14 cellular contexts compared by ENCODE assay signal in the genomic region with DNA sequence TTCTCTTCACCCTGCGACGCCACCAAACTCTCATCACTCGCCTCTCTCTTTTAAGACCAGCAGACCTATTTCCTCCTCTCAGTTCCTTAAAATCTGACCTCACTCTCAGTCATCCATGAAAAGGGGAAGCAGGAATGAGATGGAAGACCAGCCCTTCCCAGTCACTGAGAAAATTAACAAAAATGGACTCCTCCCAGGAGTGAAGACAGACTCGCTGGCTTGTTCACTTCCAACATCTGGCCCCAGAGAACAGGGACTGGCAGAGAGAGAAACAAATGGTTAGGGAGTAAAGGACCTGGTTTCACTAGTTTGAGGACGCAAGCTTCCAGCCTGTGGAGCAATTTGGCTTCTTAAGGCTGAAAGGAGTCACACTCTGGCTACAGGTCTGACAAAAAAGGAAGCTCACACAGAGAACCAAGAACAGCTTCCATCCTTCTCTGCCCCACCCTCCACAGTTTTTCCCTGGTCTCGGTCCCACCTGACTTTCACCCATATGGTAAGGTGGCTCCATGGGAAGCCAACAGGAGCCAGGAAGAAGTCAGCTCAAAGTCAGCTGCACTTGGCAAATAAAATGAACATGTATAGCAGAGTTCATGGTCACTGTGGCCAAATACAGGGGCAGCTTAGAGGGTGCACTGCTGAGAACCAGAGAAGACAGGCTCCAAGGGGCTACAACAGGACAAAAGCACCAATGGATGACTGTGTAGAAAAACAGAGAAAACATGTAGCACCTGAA. TPM values are rescaled to one million over a fixed set of nuclear protein-coding genes. Genes with fewer than 3 reads are reported as not detected.
DNase-seq lines count a peak whose midpoint lies in the region; ATAC-seq and TF ChIP-seq lines count a peak whose summit lies in the region.
"Had no signal": no experiment of that assay in that cellular context is flagged by ENCODE, and none has a peak within 500 bp of the region (broad histone marks: within the 10 kb centered on the region; RNA-seq: fewer than 3 reads in every experiment).

No MANE protein-coding gene starts in this region.

- DNase-seq in CD1c-positive myeloid dendritic cell (ENCODE audit: extremely low spot score) (peak; percentile 90), SKM-1 treated with dmso at 0.1 percent for 144 hours (lab: John Stamatoyannopoulos, UW; ENCODE audit: unreplicated experiment) (peak; percentile 75), left ventricle myocardium superior (no peak), gastrocnemius medialis (peak in 1 of 2 donors; percentile 52), HEK293T (ENCODE audit: extremely low spot score) (no peak), NCI-H1105 (lab: John Stamatoyannopoulos, UW) (no peak)
- no peak for DNase-seq in stimulated activated CD4-positive, alpha-beta T cell treated with anti-CD3 and anti-CD28 coated beads, Interleukin-4, amount 100 ng/mL, for 4 hours
- DNase-seq: activated naive CD4-positive, alpha-beta T cell treated with Interleukin-2 at 50 U/mL for 16 hours; AML-193; GF-D8; MM.1S; NCI-H526 had no signal

- no peak overlapping the region for H3K4me3 ChIP-seq in gastrocnemius medialis

- H3K9me3 ChIP-seq in gastrocnemius medialis: no peaks in the 10 kb centered on the region

- TF ChIP-seq POLR2A in gastrocnemius medialis (IDR thresholded peaks at IDR 0.05): no peak

- ATAC-seq in left ventricle myocardium superior: peak; percentile 70
- ATAC-seq in gastrocnemius medialis: peak; percentile 40
- no peak for ATAC-seq in HG03521 (IDR thresholded peaks at IDR 0.05; ENCODE audit: unreplicated experiment)
- ATAC-seq: HCT116 had no signal

- no peaks in the 10 kb centered on the region for H3K36me3 ChIP-seq in gastrocnemius medialis

- H3K27me3 ChIP-seq in gastrocnemius medialis: no peaks in the 10 kb centered on the region

- in situ Hi-C loops in gastrocnemius medialis (cut with MboI; ENCODE audit: low sequenced_read_pairs in 4 of 4): loop anchor here in 1 of 4 donors (10.0 kb wide), 1 partner anchor 55 kb away; a partner anchor contains a TSS

- TF ChIP-seq CTCF in gastrocnemius medialis (IDR thresholded peaks at IDR 0.05 in 4 of 5, conservative IDR thresholded peaks at IDR 0.05 in 1 of 5): no peak

- POLR2A ChIA-PET in HEK293T (lab: Yijun Ruan, JAX): interaction anchor here (0.7 kb wide), 1 partner anchor 57 kb away, joined by 3 read pairs; a partner anchor contains a TSS

- peaks cover 4 to 9% of the 10 kb centered on the region in 2 donors for H3K4me1 ChIP-seq in gastrocnemius medialis

- H3K27ac ChIP-seq in gastrocnemius medialis: peak overlapping the region; percentile 39 to 62 (median 53)

- CTCF ChIA-PET in HEK293T (lab: Yijun Ruan, JAX): no interaction called here

- intact Hi-C loops in left ventricle myocardium superior (cut with micrococcal nuclease) (no loop called here), gastrocnemius medialis (cut with DNase I; ENCODE audit: low total_unique reads) (no loop called here)

TF ChIP-seq in HEK293T, 16 proteins besides CTCF, POLR2A, EP300 and RAD21:
- TF ChIP-seq FOXM1 (IDR thresholded peaks at IDR 0.05; ENCODE audit: borderline replicate concordance) (no peak), ZNF384 (IDR thresholded peaks at IDR 0.05) (no peak), NFRKB (IDR thresholded peaks at IDR 0.05) (no peak), BHLHE40 (IDR thresholded peaks at IDR 0.05; ENCODE audit: borderline replicate concordance) (no peak), FOXK2 (IDR thresholded peaks at IDR 0.05) (no peak)
- TF ChIP-seq, protein P1, sequence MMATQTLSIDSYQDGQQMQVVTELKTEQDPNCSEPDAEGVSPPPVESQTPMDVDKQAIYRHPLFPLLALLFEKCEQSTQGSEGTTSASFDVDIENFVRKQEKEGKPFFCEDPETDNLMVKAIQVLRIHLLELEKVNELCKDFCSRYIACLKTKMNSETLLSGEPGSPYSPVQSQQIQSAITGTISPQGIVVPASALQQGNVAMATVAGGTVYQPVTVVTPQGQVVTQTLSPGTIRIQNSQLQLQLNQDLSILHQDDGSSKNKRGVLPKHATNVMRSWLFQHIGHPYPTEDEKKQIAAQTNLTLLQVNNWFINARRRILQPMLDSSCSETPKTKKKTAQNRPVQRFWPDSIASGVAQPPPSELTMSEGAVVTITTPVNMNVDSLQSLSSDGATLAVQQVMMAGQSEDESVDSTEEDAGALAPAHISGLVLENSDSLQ (IDR thresholded peaks at IDR 0.05): no peak
TF ChIP-seq in HEK293T: peak in this region for 0.

RNA-seq across cellular contexts. Expression of a gene that starts 57.2 kb away (rescaled TPM):
- total RNA-seq in left ventricle myocardium superior: 109 TPM
- 100 to 1,000 TPM in 1 of 4 donors, 10 to 100 TPM in 3; 35.2 to 101 (median 71.3) TPM for total RNA-seq in gastrocnemius medialis

Comparison
In these comparisons a context has a peak if more than half of its experiments do, and no peak if none do; other contexts are left out.
1. DNase-seq: peak in CD1c-positive myeloid dendritic cell (single experiment) and SKM-1 treated with dmso at 0.1 percent for 144 hours (single experiment); none in left ventricle myocardium superior (single experiment), HEK293T (single experiment), stimulated activated CD4-positive, alpha-beta T cell treated with anti-CD3 and anti-CD28 coated beads, Interleukin-4, amount 100 ng/mL, for 4 hours (0 of 2) and NCI-H1105 (single experiment).